In the genomic region with DNA sequence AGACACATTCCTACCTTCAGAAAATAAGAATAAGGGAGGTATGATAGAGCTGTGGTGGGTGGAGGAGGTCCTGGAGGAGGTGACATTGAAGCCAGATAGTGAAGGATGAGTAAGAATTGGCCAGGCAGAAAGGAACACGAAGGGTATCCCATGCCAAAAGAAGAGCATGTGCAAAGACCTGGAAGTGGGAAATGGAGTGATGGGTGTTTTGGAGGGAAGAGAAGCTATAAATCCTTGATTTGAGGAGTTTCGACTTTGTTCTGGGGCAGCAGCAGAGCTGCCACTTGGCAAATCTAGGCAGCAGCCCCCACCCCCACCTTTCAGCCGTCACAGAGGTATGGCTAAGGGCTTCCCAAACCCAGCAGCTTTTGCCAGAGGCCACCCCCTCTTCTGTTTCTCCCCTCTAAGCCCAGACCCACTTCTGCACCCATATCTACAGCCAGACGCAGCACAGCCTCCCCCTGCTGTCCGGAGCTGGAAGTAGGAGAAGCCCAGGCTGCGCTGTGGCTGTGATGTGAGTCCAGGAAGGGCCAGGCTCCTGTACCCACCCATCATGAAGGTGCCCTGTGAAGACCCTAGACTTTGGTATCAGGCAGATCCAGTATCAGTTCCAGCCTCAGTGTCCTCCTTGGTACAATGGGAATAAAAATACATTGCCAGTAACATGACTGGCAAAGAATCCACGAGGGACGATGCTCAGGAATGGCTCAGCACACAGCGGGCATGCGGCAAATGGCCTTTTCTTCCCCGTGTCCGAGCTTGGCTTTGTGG, we compare ENCODE assay signal across 8 cellular contexts.
DNase-seq lines count a peak whose midpoint lies in the region; ATAC-seq and TF ChIP-seq lines count a peak whose summit lies in the region.

No MANE protein-coding gene starts in this region.

- CTCF ChIA-PET in GM10248 (lab: Yijun Ruan, JAX), result interaction anchor here (0.6 to 3.4 kb wide), 18 partner anchors 9 to 278 kb away, joined by 3 to 56 read pairs (median 4); a partner anchor contains a TSS

- 46% methylated on average over 12 of the region's 12 CpGs for WGBS in liver
- WGBS in stomach, 5 donors, result 36 to 46% (median 40%) methylated on average over 12 of the region's 12 CpGs

- DNase-seq in GM10248 (ENCODE audit: extremely low spot score), result peak; percentile 68
- DNase-seq in Kasumi-1 (lab: John Stamatoyannopoulos, UW), result peak; percentile 65 to 81
- no peak for DNase-seq in SK-N-MC (ENCODE audit: low read depth, low spot score)
- DNase-seq in choroid plexus epithelial cell (ENCODE audit: low read depth), result peak; percentile 79
- peak; percentile 63 for DNase-seq in stomach
- DNase-seq in stimulated activated naive CD4-positive, alpha-beta T cell treated with Interleukin-2 at 50 U/mL for 16 hours (lab: John Stamatoyannopoulos, UW), result no peak

- peak overlapping the region; percentile 38; the same call in 1 of the 2 replicates for H3K27ac ChIP-seq in SK-N-MC
- no peak overlapping the region for H3K27ac ChIP-seq in liver (ENCODE audit: low read depth in 1 of 2, low read length in 2 of 2)
- no peak overlapping the region for H3K27ac ChIP-seq in stomach

- H3K36me3 ChIP-seq in SK-N-MC (ENCODE audit: insufficient read depth, low read length) (no peaks in the 10 kb centered on the region), liver (ENCODE audit: control insufficient read depth in 4 of 4, insufficient read depth in 3 of 4, low read depth in 1 of 4, low read length in 3 of 4) (no peaks in the 10 kb centered on the region), stomach (no peaks in the 10 kb centered on the region)

- TF ChIP-seq RAD21 in liver (IDR thresholded peaks at IDR 0.05), result peak; percentile 75 to 82

- H3K9ac ChIP-seq in SK-N-MC (ENCODE audit: insufficient read length) (peak overlapping the region; percentile 78), liver (ENCODE audit: low read depth in 1 of 2, low read length in 2 of 2) (no peak overlapping the region)

- peaks cover 7 to 13% (median 10%) of the 10 kb centered on the region in 4 donors for H3K27me3 ChIP-seq in liver (ENCODE audit: control insufficient read depth in 4 of 4, insufficient read depth in 4 of 4, low read length in 3 of 4)
- peaks cover 9 to 75% (median 58%) of the 10 kb centered on the region in 3 donors for H3K27me3 ChIP-seq in stomach

- no peak for ATAC-seq in GM18870 (IDR thresholded peaks at IDR 0.05; ENCODE audit: unreplicated experiment)

- no peak for TF ChIP-seq POLR2A in stomach (IDR thresholded peaks at IDR 0.05)

- H3K4me3 ChIP-seq in SK-N-MC, result peak overlapping the region; percentile 90
- H3K4me3 ChIP-seq in choroid plexus epithelial cell (ENCODE audit: low read depth, low read length), result no peak overlapping the region
- H3K4me3 ChIP-seq in liver (ENCODE audit: low read depth in 1 of 3, low read length in 3 of 3), result no peak overlapping the region
- no peak overlapping the region for H3K4me3 ChIP-seq in stomach

- H3K9me3 ChIP-seq in SK-N-MC (ENCODE audit: low read depth, low read length) (no peaks in the 10 kb centered on the region), liver (ENCODE audit: control insufficient read depth in 4 of 4, low read length in 3 of 4) (no peaks in the 10 kb centered on the region), stomach (no peaks in the 10 kb centered on the region)

- POLR2A ChIA-PET in GM10248 (lab: Yijun Ruan, JAX), result no interaction called here

- no peak for TF ChIP-seq EP300 in stomach (IDR thresholded peaks at IDR 0.05)

- intact Hi-C loops in stomach (cut with DNase I; ENCODE audit: low total_unique reads), result no loop called here

- peaks cover 7 to 14% (median 13%) of the 10 kb centered on the region in 4 donors for H3K4me1 ChIP-seq in liver (ENCODE audit: control insufficient read depth in 4 of 4, insufficient read depth in 4 of 4, low read length in 3 of 4)
- peaks cover 17 to 31% (median 21%) of the 10 kb centered on the region in 4 donors for H3K4me1 ChIP-seq in stomach

- TF ChIP-seq CTCF in GM10248 (IDR thresholded peaks at IDR 0.05; ENCODE audit: control extremely low read depth, extremely low read depth, low read depth, missing control alignments) (peak; percentile 85), choroid plexus epithelial cell (conservative IDR thresholded peaks at IDR 0.05; ENCODE audit: low read depth, low read length) (peak; percentile 93), liver (IDR thresholded peaks at IDR 0.05; ENCODE audit: low read depth, low read length, missing input control) (peak; percentile 67), stomach (IDR thresholded peaks at IDR 0.05) (peak in 5 of 7 experiments; percentile 49 to 57 (median 52))

TF ChIP-seq in liver, 16 proteins besides CTCF, POLR2A, EP300 and RAD21:
- TF ChIP-seq, protein P1, sequence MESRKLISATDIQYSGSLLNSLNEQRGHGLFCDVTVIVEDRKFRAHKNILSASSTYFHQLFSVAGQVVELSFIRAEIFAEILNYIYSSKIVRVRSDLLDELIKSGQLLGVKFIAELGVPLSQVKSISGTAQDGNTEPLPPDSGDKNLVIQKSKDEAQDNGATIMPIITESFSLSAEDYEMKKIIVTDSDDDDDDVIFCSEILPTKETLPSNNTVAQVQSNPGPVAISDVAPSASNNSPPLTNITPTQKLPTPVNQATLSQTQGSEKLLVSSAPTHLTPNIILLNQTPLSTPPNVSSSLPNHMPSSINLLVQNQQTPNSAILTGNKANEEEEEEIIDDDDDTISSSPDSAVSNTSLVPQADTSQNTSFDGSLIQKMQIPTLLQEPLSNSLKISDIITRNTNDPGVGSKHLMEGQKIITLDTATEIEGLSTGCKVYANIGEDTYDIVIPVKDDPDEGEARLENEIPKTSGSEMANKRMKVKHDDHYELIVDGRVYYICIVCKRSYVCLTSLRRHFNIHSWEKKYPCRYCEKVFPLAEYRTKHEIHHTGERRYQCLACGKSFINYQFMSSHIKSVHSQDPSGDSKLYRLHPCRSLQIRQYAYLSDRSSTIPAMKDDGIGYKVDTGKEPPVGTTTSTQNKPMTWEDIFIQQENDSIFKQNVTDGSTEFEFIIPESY (IDR thresholded peaks at IDR 0.05), result no peak
- TF ChIP-seq RXRA (IDR thresholded peaks at IDR 0.05) (no peak), YY1 (IDR thresholded peaks at IDR 0.05) (no peak), HNF4G (IDR thresholded peaks at IDR 0.05) (no peak), NR2F2 (IDR thresholded peaks at IDR 0.05) (no peak), FOXA2 (IDR thresholded peaks at IDR 0.05) (no peak), TAF1 (conservative IDR thresholded peaks at IDR 0.05) (no peak)
- TF ChIP-seq, protein P2, sequence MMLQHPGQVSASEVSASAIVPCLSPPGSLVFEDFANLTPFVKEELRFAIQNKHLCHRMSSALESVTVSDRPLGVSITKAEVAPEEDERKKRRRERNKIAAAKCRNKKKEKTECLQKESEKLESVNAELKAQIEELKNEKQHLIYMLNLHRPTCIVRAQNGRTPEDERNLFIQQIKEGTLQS (IDR thresholded peaks at IDR 0.05), result no peak
TF ChIP-seq in liver: peak in this region for 0.

Comparison
In these comparisons a context has a peak if more than half of its experiments do, and no peak if none do; other contexts are left out.
1. DNase-seq: peak in GM10248 (single experiment), Kasumi-1 (2 of 2), choroid plexus epithelial cell (single experiment) and stomach (single experiment); none in SK-N-MC (single experiment) and stimulated activated naive CD4-positive, alpha-beta T cell treated with Interleukin-2 at 50 U/mL for 16 hours (single experiment).
2. Peak in every context shown above with its lines, with median percentiles within 50 percentile points of each other: CTCF ChIP-seq.